8 cellular contexts compared by ENCODE assay signal in the genomic region with DNA sequence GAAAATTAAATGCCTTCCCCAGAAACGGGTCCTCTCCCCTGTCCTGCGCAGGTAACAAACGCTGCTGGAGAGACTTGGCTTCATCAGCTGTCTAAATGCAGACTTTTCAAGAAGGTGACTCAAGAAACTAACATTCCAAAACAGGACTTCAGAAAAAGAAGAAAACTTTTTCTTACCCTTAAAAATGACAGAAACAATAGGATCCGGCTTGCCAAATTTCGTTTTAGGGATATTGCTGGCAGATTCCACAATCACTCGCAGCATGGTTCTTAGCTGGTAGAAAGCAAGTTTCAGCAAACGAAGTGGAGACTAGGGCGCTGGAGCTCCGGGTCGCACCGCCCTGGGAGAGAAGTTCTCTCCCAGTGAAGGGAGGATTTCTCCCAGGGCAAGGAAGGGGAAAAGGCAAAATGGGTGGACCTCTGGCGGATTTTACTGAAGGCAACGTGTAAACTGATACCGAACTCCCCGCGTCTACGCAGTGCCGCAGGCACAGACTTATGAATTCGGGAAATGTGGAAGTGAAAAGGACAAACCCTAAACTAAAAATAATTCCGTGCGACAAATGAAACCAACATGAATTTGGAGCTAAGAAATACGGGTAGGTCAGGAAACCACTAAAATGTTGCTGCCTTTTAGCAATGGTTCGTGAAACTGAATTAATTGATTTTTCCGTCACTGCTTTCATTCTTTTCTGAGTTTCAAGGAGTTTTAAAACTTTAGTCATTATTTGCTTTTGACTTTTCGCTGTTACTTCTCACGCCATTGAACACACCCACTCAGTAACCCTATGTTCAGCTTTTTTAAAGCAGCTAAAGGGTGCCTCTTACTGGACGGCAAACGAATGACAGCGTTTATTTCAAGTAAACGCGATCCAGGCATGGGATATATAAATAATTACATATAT.
DNase-seq lines count a peak whose midpoint lies in the region; FAIRE-seq and TF ChIP-seq lines count a peak whose summit lies in the region.

TSS of gene MYOF (minus strand) at position 404 of the 904 bp plus-strand sequence. CDS start at position 264, 140 bp downstream.

- FAIRE-seq in D721Med (lab: Jason Lieb, UNC), result no peak
- no peak for FAIRE-seq in urothelium cell line (lab: Jason Lieb, UNC)

- H3K9me3 ChIP-seq in HUES6 (ENCODE audit: control insufficient read depth, insufficient read depth, low read depth, low read length) (no peaks in the 10 kb centered on the region), neuron (ENCODE audit: low read length) (no peaks in the 10 kb centered on the region)

- H3K4me3 Mint-ChIP-seq in activated naive CD8-positive, alpha-beta T cell, result peak within 1 kb of the TSS; percentile 90

- peak within 1 kb of the TSS; percentile 62 for H3K9ac ChIP-seq in HUES6 (ENCODE audit: low read length)

- H3K4me1 ChIP-seq in HUES6 (ENCODE audit: control insufficient read depth, insufficient read depth, low read length), result peaks cover 13% of the 10 kb centered on the region
- H3K4me1 ChIP-seq in neuron (ENCODE audit: insufficient read depth, low read length), result peaks cover 7% of the 10 kb centered on the region

- peak within 1 kb of the TSS; percentile 75 for H2AFZ ChIP-seq in neuron (ENCODE audit: low read depth, low read length)

- peak; percentile 79 for TF ChIP-seq CTCF in D721Med (IDR thresholded peaks at IDR 0.05; ENCODE audit: insufficient read depth, missing control alignments)
- peak; percentile 53 for TF ChIP-seq CTCF in GM20000 (IDR thresholded peaks at IDR 0.05; ENCODE audit: extremely low read depth, missing control alignments)

- peaks cover 15% of the 10 kb centered on the region for H3K4me1 Mint-ChIP-seq in activated naive CD8-positive, alpha-beta T cell (ENCODE audit: low read depth)

- H3K27ac ChIP-seq in HUES6 (ENCODE audit: low read depth, low read length), result no peak within 1 kb of the TSS; the same call in 1 of the 2 replicates

- H3K27me3 ChIP-seq in HUES6 (ENCODE audit: control insufficient read depth, insufficient read depth, low read length) (peaks cover 9% of the 10 kb centered on the region; the same call in 1 of the 2 replicates), neuron (ENCODE audit: insufficient read depth, low read length) (no peaks in the 10 kb centered on the region)

- peaks cover 13% of the 10 kb centered on the region for H3K27me3 Mint-ChIP-seq in activated naive CD8-positive, alpha-beta T cell

- H3K4me3 ChIP-seq in HUES6 (ENCODE audit: low read depth, low read length) (peak within 1 kb of the TSS; percentile 77), neuron (ENCODE audit: low read length) (peak within 1 kb of the TSS; percentile 59)

- H3K36me3 ChIP-seq in HUES6 (ENCODE audit: control insufficient read depth, insufficient read depth, low read length), result no peaks in the 10 kb centered on the region
- no peaks in the 10 kb centered on the region for H3K36me3 ChIP-seq in neuron (ENCODE audit: insufficient read depth, low read length)

- peak within 1 kb of the TSS; percentile 91 for H3K27ac Mint-ChIP-seq in activated naive CD8-positive, alpha-beta T cell

- DNase-seq in D721Med (ENCODE audit: insufficient read length, low spot score), result peak; percentile 46
- DNase-seq in GM20000 (ENCODE audit: low spot score), result peak; percentile 73
- DNase-seq in RKO (ENCODE audit: low spot score), result peak; percentile 91
- peak; percentile 58 for DNase-seq in globus pallidus (ENCODE audit: low spot score)
- peak; percentile 64 for DNase-seq in urothelium cell line (ENCODE audit: low spot score)

- no peaks in the 10 kb centered on the region for H3K36me3 Mint-ChIP-seq in activated naive CD8-positive, alpha-beta T cell

- H3K9me3 Mint-ChIP-seq in activated naive CD8-positive, alpha-beta T cell (ENCODE audit: low read depth), result no peaks in the 10 kb centered on the region
